Comparison of ENCODE assay signal across 17 cellular contexts in the genomic region with DNA sequence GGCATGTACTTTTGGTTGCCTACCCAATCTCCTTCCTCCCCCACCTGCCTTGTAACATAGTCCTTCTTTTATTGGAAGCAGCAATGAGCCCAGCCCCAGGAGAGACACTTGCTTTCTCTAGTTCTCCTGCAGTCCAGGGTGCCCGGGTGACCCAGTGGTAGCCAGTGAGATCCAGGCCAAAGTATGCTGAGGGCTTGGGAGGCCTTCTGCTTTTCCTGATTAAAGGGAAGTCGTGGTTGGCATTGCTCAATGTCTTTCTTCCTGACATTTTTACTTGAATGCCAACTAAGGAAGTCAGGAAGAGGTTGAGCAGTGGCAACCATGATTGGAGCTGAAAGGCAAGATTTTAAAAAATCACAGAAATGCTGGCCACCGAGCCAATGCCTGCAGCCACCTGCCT. TPM values are rescaled to one million over a fixed set of nuclear protein-coding genes. Genes with fewer than 3 reads are reported as not detected.
DNase-seq lines count a peak whose midpoint lies in the region; ATAC-seq and TF ChIP-seq lines count a peak whose summit lies in the region.
"Had no signal": no experiment of that assay in that cellular context is flagged by ENCODE, and none has a peak within 500 bp of the region (broad histone marks: within the 10 kb centered on the region; RNA-seq: fewer than 3 reads in every experiment).

No MANE protein-coding gene starts in this region.

- peaks cover 25% of the 10 kb centered on the region for H3K27me3 Mint-ChIP-seq in activated CD4-positive, alpha-beta T cell treated with anti-CD3 and anti-CD28 coated beads, Interleukin-2, amount 10 ng/mL, durations not matched to agents 7 days and 5 days
- peaks cover 16% of the 10 kb centered on the region for H3K27me3 Mint-ChIP-seq in T-helper 2 cell treated with Interferon-gamma antibody and Interleukin-4, amounts not matched to agents 5 μg/mL and 100 μg/mL, for 36 hours (ENCODE audit: low read depth)

- peak; percentile 48 for ATAC-seq in Right ventricle myocardium inferior

- H3K27ac Mint-ChIP-seq in activated CD4-positive, alpha-beta T cell treated with anti-CD3 and anti-CD28 coated beads, Interleukin-2, amount 10 ng/mL, durations not matched to agents 7 days and 5 days = no peak overlapping the region
- no peak overlapping the region for H3K27ac Mint-ChIP-seq in T-helper 2 cell treated with Interferon-gamma antibody and Interleukin-4, amounts not matched to agents 5 μg/mL and 100 μg/mL, for 36 hours
- H3K27ac Mint-ChIP-seq: memory B cell had no signal

- no peak overlapping the region for H3K4me3 Mint-ChIP-seq in activated CD4-positive, alpha-beta T cell treated with anti-CD3 and anti-CD28 coated beads, Interleukin-2, amount 10 ng/mL, durations not matched to agents 7 days and 5 days
- H3K4me3 Mint-ChIP-seq in T-helper 2 cell treated with Interferon-gamma antibody and Interleukin-4, amounts not matched to agents 5 μg/mL and 100 μg/mL, for 36 hours = no peak overlapping the region
- H3K4me3 Mint-ChIP-seq: memory B cell had no signal

- no peaks in the 10 kb centered on the region for H3K36me3 Mint-ChIP-seq in activated CD4-positive, alpha-beta T cell treated with anti-CD3 and anti-CD28 coated beads, Interleukin-2, amount 10 ng/mL, durations not matched to agents 7 days and 5 days (ENCODE audit: low read depth)
- no peaks in the 10 kb centered on the region for H3K36me3 Mint-ChIP-seq in T-helper 2 cell treated with Interferon-gamma antibody and Interleukin-4, amounts not matched to agents 5 μg/mL and 100 μg/mL, for 36 hours (ENCODE audit: low read depth)

- no peak overlapping the region for H3K4me3 ChIP-seq in fibroblast of pulmonary artery (replicated peaks; ENCODE audit: low read depth, low read length)
- H3K4me3 ChIP-seq: GM23248 had no signal

- TF ChIP-seq CTCF in fibroblast of pulmonary artery (IDR thresholded peaks at IDR 0.05; ENCODE audit: low read length, missing control alignments) = no peak

- peak; percentile 69 for DNase-seq in Right ventricle myocardium inferior (ENCODE audit: missing footprints)
- no peak for DNase-seq in cardiac septum (ENCODE audit: low spot score)
- peak; percentile 29 for DNase-seq in fibroblast of pulmonary artery (ENCODE audit: low read depth)
- DNase-seq in medulla oblongata (ENCODE audit: extremely low spot score) = peak; percentile 73
- no peak for DNase-seq in activated CD4-positive, alpha-beta T cell treated with anti-CD3 and anti-CD28 coated beads, Interleukin-2, amount 10 ng/mL, durations not matched to agents 7 days and 5 days
- no peak for DNase-seq in SHP77 (lab: John Stamatoyannopoulos, UW)
- no peak for DNase-seq in AG08395 (ENCODE audit: low spot score)
- no peak for DNase-seq in T-helper 2 cell treated with Interferon-gamma antibody and Interleukin-4, amounts not matched to agents 5 μg/mL and 100 μg/mL, for 36 hours (ENCODE audit: low spot score)
- DNase-seq: activated naive CD4-positive, alpha-beta T cell treated with Interleukin-2 at 50 U/mL for 16 hours; GM23248; MM.1S; NCI-H82; stimulated activated CD4-positive, alpha-beta T cell treated with anti-CD3 and anti-CD28 coated beads, Interleukin-4, amount 100 ng/mL, for 24 hours; T-helper 2 cell had no signal

- CTCF ChIA-PET in activated CD4-positive, alpha-beta T cell treated with anti-CD3 and anti-CD28 coated beads, Interleukin-2, amount 10 ng/mL, durations not matched to agents 7 days and 5 days (lab: Charles Lee) = no interaction called here

- H3K9me3 Mint-ChIP-seq in activated CD4-positive, alpha-beta T cell treated with anti-CD3 and anti-CD28 coated beads, Interleukin-2, amount 10 ng/mL, durations not matched to agents 7 days and 5 days = peaks cover 6% of the 10 kb centered on the region
- peaks cover 4% of the 10 kb centered on the region for H3K9me3 Mint-ChIP-seq in T-helper 2 cell treated with Interferon-gamma antibody and Interleukin-4, amounts not matched to agents 5 μg/mL and 100 μg/mL, for 36 hours

- intact Hi-C loops in Right ventricle myocardium inferior (cut with DNase I) (no loop called here), cardiac septum (cut with DNase I) (no loop called here)

- H3K4me1 Mint-ChIP-seq in activated CD4-positive, alpha-beta T cell treated with anti-CD3 and anti-CD28 coated beads, Interleukin-2, amount 10 ng/mL, durations not matched to agents 7 days and 5 days = no peaks in the 10 kb centered on the region
- no peaks in the 10 kb centered on the region for H3K4me1 Mint-ChIP-seq in T-helper 2 cell treated with Interferon-gamma antibody and Interleukin-4, amounts not matched to agents 5 μg/mL and 100 μg/mL, for 36 hours (ENCODE audit: low read depth)
- H3K4me1 Mint-ChIP-seq: memory B cell had no signal

- POLR2A ChIA-PET in activated CD4-positive, alpha-beta T cell treated with anti-CD3 and anti-CD28 coated beads, Interleukin-2, amount 10 ng/mL, durations not matched to agents 7 days and 5 days (lab: Charles Lee) = no interaction called here

RNA-seq across cellular contexts. Expression of gene CNMD, which starts 25.7 kb away (rescaled TPM):
- total RNA-seq in Right ventricle myocardium inferior (not detected), cardiac septum (not detected)
- total RNA-seq in activated CD4-positive, alpha-beta T cell treated with anti-CD3 and anti-CD28 coated beads, Interleukin-2, amount 10 ng/mL, durations not matched to agents 7 days and 5 days = not detected
- total RNA-seq: fibroblast of lung, GM23248, RPMI7951 had no signal

Comparison
In these comparisons a context has a peak if more than half of its experiments do, and no peak if none do; other contexts are left out.
1. DNase-seq: peak in Right ventricle myocardium inferior (single experiment), fibroblast of pulmonary artery (single experiment) and medulla oblongata (single experiment); none in cardiac septum (single experiment), activated CD4-positive, alpha-beta T cell treated with anti-CD3 and anti-CD28 coated beads, Interleukin-2, amount 10 ng/mL, durations not matched to agents 7 days and 5 days (single experiment), SHP77 (0 of 2), AG08395 (single experiment) and T-helper 2 cell treated with Interferon-gamma antibody and Interleukin-4, amounts not matched to agents 5 μg/mL and 100 μg/mL, for 36 hours (single experiment).